In the genomic region with DNA sequence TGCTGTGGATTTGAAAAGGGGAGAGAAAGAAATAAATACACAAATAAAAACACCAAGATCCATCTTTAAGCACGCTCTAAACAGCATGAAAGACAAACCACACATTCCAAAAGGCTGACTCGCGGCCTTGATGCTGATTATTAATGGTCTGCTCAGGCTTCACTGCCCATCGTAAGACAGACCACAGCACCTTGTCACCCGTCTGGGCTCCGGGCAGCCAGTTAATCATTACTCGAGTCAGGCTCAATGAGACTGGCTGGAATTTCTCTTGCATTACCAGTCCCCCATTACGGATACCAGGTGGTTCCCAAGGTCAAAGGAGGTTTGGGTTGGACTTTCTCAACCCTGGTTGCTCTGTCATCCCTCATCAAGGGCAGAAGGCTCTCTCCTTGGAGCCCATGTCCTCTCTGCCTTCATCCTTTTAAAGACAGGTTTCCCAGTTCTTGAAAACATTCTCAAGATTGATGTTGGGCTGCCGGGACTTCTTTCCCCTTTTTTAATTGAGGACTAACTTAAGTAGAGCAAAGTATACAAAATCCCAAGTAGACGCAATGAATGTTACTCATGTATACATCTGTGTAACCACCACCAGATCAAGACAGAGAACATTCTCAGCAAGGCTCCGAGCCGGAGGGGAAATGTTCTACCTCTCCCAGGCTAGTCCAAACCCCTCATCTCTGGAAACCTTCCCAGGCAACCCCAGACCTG, we compare ENCODE assay signal across 9 cellular contexts. TPM values are rescaled to one million over a fixed set of nuclear protein-coding genes. Genes with fewer than 3 reads are reported as not detected.
DNase-seq lines count a peak whose midpoint lies in the region; ATAC-seq and TF ChIP-seq lines count a peak whose summit lies in the region.
"Had no signal": no experiment of that assay in that cellular context is flagged by ENCODE, and none has a peak within 500 bp of the region (broad histone marks: within the 10 kb centered on the region; RNA-seq: fewer than 3 reads in every experiment).

No MANE protein-coding gene starts in this region.

- H3K9me3 ChIP-seq in PC-3 (ENCODE audit: low read length) = no peaks in the 10 kb centered on the region
- H3K9me3 ChIP-seq in esophagus squamous epithelium = no peaks in the 10 kb centered on the region

- H3K27me3 Mint-ChIP-seq in progenitor cell of endocrine pancreas = no peaks in the 10 kb centered on the region

- TF ChIP-seq CTCF in PC-3 (conservative IDR thresholded peaks at IDR 0.05; ENCODE audit: low read depth, low read length) (no peak), esophagus squamous epithelium (IDR thresholded peaks at IDR 0.05) (no peak), progenitor cell of endocrine pancreas (IDR thresholded peaks at IDR 0.05; ENCODE audit: unreplicated experiment) (no peak)

- peaks cover 29% of the 10 kb centered on the region for H3K79me2 ChIP-seq in PC-3 (ENCODE audit: low read length)

- POLR2A ChIA-PET in PC-3 (lab: Charles Lee; ENCODE audit: unreplicated experiment) = no interaction called here

- CTCF ChIA-PET in PC-3 (lab: Charles Lee) = interaction anchor here (0.6 kb wide), 1 partner anchor 10 kb away, joined by 12 read pairs; no protein-coding TSS in a partner anchor

- no peaks in the 10 kb centered on the region for H3F3A ChIP-seq in PC-3 (ENCODE audit: low read length, unreplicated experiment)

- no peak overlapping the region for H2AFZ ChIP-seq in PC-3 (ENCODE audit: low read length)

- no peak for TF ChIP-seq POLR2A in esophagus squamous epithelium (IDR thresholded peaks at IDR 0.05)

- H3K4me3 Mint-ChIP-seq in progenitor cell of endocrine pancreas (ENCODE audit: low read depth) = peak overlapping the region; percentile 30

- H3K9me2 ChIP-seq in PC-3 (replicated peaks; ENCODE audit: low read length) = no peaks in the 10 kb centered on the region

- H3K9ac ChIP-seq in PC-3 (ENCODE audit: low read length) = no peak overlapping the region

- peak overlapping the region; percentile 55 for H3K4me2 ChIP-seq in PC-3 (ENCODE audit: low read length)

- peak overlapping the region; percentile 60 for H3K27ac Mint-ChIP-seq in progenitor cell of endocrine pancreas

- 0 out of 2 replicates have a peak, but pooled peaks cover 9% of the 10 kb centered on the region for H4K20me1 ChIP-seq in PC-3 (ENCODE audit: low read length)

- H3K36me3 ChIP-seq in PC-3 (ENCODE audit: low read depth, low read length) (no peaks in the 10 kb centered on the region), esophagus squamous epithelium (peaks cover 0 to 34% (median 0%) of the 10 kb centered on the region in 3 donors)

- H3K4me3 ChIP-seq in PC-3 (ENCODE audit: low read length) (no peak overlapping the region), esophagus squamous epithelium (no peak overlapping the region)

- no peaks in the 10 kb centered on the region for H3K9me3 Mint-ChIP-seq in progenitor cell of endocrine pancreas (ENCODE audit: low read depth)

- H3K4me1 ChIP-seq in PC-3 (ENCODE audit: insufficient read depth, low read length) (peaks cover 47% of the 10 kb centered on the region), esophagus squamous epithelium (peaks cover 44 to 100% (median 99%) of the 10 kb centered on the region in 3 donors)

- 0 out of 2 replicates have a peak overlapping the region, but pooled peaks have one; percentile 13 for H3K27ac ChIP-seq in PC-3 (ENCODE audit: low read length)
- H3K27ac ChIP-seq in esophagus squamous epithelium = peak overlapping the region in 3 of 4 donors; percentile 14 to 70 (median 69)

- ATAC-seq in PC-3 = peak; percentile 93
- ATAC-seq in GM21619 (IDR thresholded peaks at IDR 0.05; ENCODE audit: unreplicated experiment) = no peak
- ATAC-seq in GM19023 (IDR thresholded peaks at IDR 0.05; ENCODE audit: unreplicated experiment) = no peak

- no peaks in the 10 kb centered on the region for H3K27me3 ChIP-seq in PC-3 (ENCODE audit: low read length)
- H3K27me3 ChIP-seq in esophagus squamous epithelium = no peaks in the 10 kb centered on the region

- H3K36me3 Mint-ChIP-seq in progenitor cell of endocrine pancreas (ENCODE audit: insufficient read depth) = peaks cover 7% of the 10 kb centered on the region

- peaks cover 92% of the 10 kb centered on the region for H3K4me1 Mint-ChIP-seq in progenitor cell of endocrine pancreas (ENCODE audit: low read depth)

- peak; percentile 93 for DNase-seq in Daoy (ENCODE audit: low read depth)
- DNase-seq in PC-3 = peak; percentile 83
- no peak for DNase-seq in esophagus squamous epithelium (lab: John Stamatoyannopoulos, UW)
- peak; percentile 46 for DNase-seq in progenitor cell of endocrine pancreas (ENCODE audit: low spot score, unreplicated experiment)
- no peak for DNase-seq in DMS79 (lab: John Stamatoyannopoulos, UW)
- DNase-seq in NCI-H2227 (lab: John Stamatoyannopoulos, UW; ENCODE audit: unreplicated experiment) = no peak
- DNase-seq: activated naive CD4-positive, alpha-beta T cell treated with Interleukin-2 at 50 U/mL for 16 hours had no signal

- intact Hi-C loops in PC-3 (cut with micrococcal nuclease) = loop anchor here (10.0 kb wide), 1 partner anchor 102 kb away; no protein-coding TSS in a partner anchor
- intact Hi-C loops in esophagus squamous epithelium (cut with DNase I) = no loop called here

- WGBS in esophagus squamous epithelium, 2 donors = 40 to 53% methylated on average over 8 to 12 of the region's 12 CpGs

- BruUV-seq in PC-3 (replicated peaks; lab: Mats Ljungman, UMichigan) = no TSS peak

RNA-seq across cellular contexts. Expression of a gene that starts 8.1 kb away (rescaled TPM):
- 27.6 and 39.4 TPM in 2 replicates for total RNA-seq in Daoy (2014; rRNA removed; shearing (Covaris generic))
- total RNA-seq in PC-3 (2014; rRNA removed) (7.9 and 9.4 TPM in 2 replicates), esophagus squamous epithelium (10 to 100 TPM in 2 of 4 donors, 1 to 10 TPM in 2; 4.2 to 26.5 (median 9.0) TPM), progenitor cell of endocrine pancreas (24.3 and 27.8 TPM in 2 replicates)

Comparison
In these comparisons a context has a peak if more than half of its experiments do, and no peak if none do; other contexts are left out.
1. DNase-seq: peak in Daoy (single experiment), PC-3 (single experiment) and progenitor cell of endocrine pancreas (single experiment); none in esophagus squamous epithelium (single experiment), DMS79 (single experiment) and NCI-H2227 (single experiment).